ENCODE assay signal across 8 cellular contexts in the genomic region with DNA sequence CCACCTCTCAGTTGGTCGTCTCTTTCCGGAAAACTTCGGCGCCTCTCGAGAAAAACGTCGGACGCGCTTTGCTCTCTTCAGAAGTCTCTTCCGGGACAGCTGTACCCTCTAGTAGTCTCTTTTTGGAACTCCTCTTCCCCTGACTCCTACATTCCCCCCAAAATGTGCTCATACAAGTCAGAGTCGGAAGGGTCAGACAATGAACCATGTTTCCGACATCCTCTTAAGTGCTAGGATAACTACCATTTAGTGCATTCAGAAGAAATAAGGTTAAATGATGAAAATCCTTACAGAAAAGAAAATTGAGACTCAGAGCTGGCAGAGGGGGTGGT. TPM values are rescaled to one million over a fixed set of nuclear protein-coding genes. Genes with fewer than 3 reads are reported as not detected.
A peak's percentile ranks its signal among the peaks of the same experiment; 100 is the strongest.
DNase-seq lines count a peak whose midpoint lies in the region; ATAC-seq and TF ChIP-seq lines count a peak whose summit lies in the region.

No MANE protein-coding gene starts in this region.

- H3K4me3 ChIP-seq in GM12864 (ENCODE audit: low read depth, low read length) (peak overlapping the region; percentile 85), RWPE2 (ENCODE audit: severe bottlenecking) (peak overlapping the region; percentile 32), esophagus (ENCODE audit: low read depth in 1 of 2, low read length in 2 of 2) (peak overlapping the region; percentile 90 to 93), prostate gland (peak overlapping the region; percentile 32 to 93)

- H3K27me3 ChIP-seq in RWPE2 (ENCODE audit: insufficient read depth, poor library complexity, severe bottlenecking): no peaks in the 10 kb centered on the region
- H3K27me3 ChIP-seq in esophagus (ENCODE audit: control insufficient read depth in 1 of 2, insufficient read depth in 2 of 2, low read length in 2 of 2): no peaks in the 10 kb centered on the region
- H3K27me3 ChIP-seq in prostate gland (replicated peaks; ENCODE audit: insufficient read depth): no peaks in the 10 kb centered on the region

- DNase-seq in GM12864 (ENCODE audit: low read depth) (no peak), RWPE2 (ENCODE audit: low spot score) (no peak), prostate gland (ENCODE audit: low spot score) (no peak), MV-4-11 (lab: John Stamatoyannopoulos, UW) (no peak), Kasumi-1 (lab: John Stamatoyannopoulos, UW) (no peak), head of caudate nucleus (no peak), NCI-H1105 treated with DMSO at 0.1 percent for 48 hours (lab: John Stamatoyannopoulos, UW) (no peak)

- WGBS in esophagus, 2 donors: 0 to 1% methylated on average over 12 of the region's 12 CpGs
- WGBS in prostate gland: under 1% methylated on average over 12 of the region's 12 CpGs

- H3K27ac ChIP-seq in RWPE2 (ENCODE audit: poor library complexity, severe bottlenecking) (peak overlapping the region; percentile 78), esophagus (ENCODE audit: low read depth in 2 of 2, low read length in 1 of 2) (peak overlapping the region; percentile 92 to 99), prostate gland (peak overlapping the region; percentile 96 to 97)

- ATAC-seq in RWPE2 (ENCODE audit: low read depth): no peak

- TF ChIP-seq POLR2A in prostate gland (IDR thresholded peaks at IDR 0.05): no peak

- intact Hi-C loops in prostate gland (cut with DNase I) (loop anchor here (10.0 kb wide), 1 partner anchor 335 kb away; no protein-coding TSS in a partner anchor), head of caudate nucleus (cut with DNase I) (no loop called here)

- H3K4me1 ChIP-seq in RWPE2 (ENCODE audit: insufficient read depth, poor library complexity, severe bottlenecking) (peaks cover 13% of the 10 kb centered on the region), esophagus (ENCODE audit: control insufficient read depth in 2 of 2, insufficient read depth in 2 of 2, low read length in 1 of 2) (peaks cover 0 to 2% of the 10 kb centered on the region in 2 donors), prostate gland (replicated peaks) (no peaks in the 10 kb centered on the region)

- H3K9me3 ChIP-seq in RWPE2 (ENCODE audit: severe bottlenecking) (no peaks in the 10 kb centered on the region), esophagus (ENCODE audit: control insufficient read depth in 2 of 2, insufficient read depth in 1 of 2, low read depth in 1 of 2, low read length in 1 of 2) (no peaks in the 10 kb centered on the region), prostate gland (no peaks in the 10 kb centered on the region)

- TF ChIP-seq CTCF in GM12864 (IDR thresholded peaks at IDR 0.05; ENCODE audit: low read depth, low read length, missing control alignments): no peak
- no peak for TF ChIP-seq CTCF in RWPE2 (IDR thresholded peaks at IDR 0.05; ENCODE audit: poor library complexity, severe bottlenecking)
- no peak for TF ChIP-seq CTCF in prostate gland (IDR thresholded peaks at IDR 0.05)

- H3K36me3 ChIP-seq in RWPE2 (ENCODE audit: low read depth): peaks cover 24% of the 10 kb centered on the region
- no peaks in the 10 kb centered on the region for H3K36me3 ChIP-seq in esophagus (ENCODE audit: control insufficient read depth in 2 of 2, insufficient read depth in 2 of 2, low read length in 1 of 2)
- H3K36me3 ChIP-seq in prostate gland: no peaks in the 10 kb centered on the region

RNA-seq across cellular contexts. Expression of a gene that starts 0.5 kb away (rescaled TPM):
- polyA plus RNA-seq in esophagus: 1 to 10 TPM; 8.0 to 9.9 TPM
- 10 to 100 TPM; 23.2 to 29.6 TPM for total RNA-seq in prostate gland

RNA-seq across cellular contexts. Expression of a gene that starts 19.7 kb away (rescaled TPM):
- 1 to 10 TPM; 2.6 to 5.4 TPM for polyA plus RNA-seq in esophagus
- 10 to 100 TPM; 49.8 to 54.9 TPM for total RNA-seq in prostate gland

RNA-seq across cellular contexts. Expression of a gene that starts 38.5 kb away (rescaled TPM):
- under 1 TPM; 0.22 to 0.45 TPM for polyA plus RNA-seq in esophagus
- 10 to 100 TPM; 10.5 to 16.9 TPM for total RNA-seq in prostate gland

Comparison
In these comparisons a context has a peak if more than half of its experiments do, and no peak if none do; other contexts are left out.
1. H3K4me3 ChIP-seq: peak in every context shown above with its lines; median percentile 92 in esophagus; 85 in GM12864; 62 in prostate gland; 32 in RWPE2.